1 cellular context compared by ENCODE assay signal in genomic region chr17:40281663-40282062, GRCh38.
TF ChIP-seq lines count a peak whose summit lies in the region.

No MANE protein-coding gene starts in this region.

TF ChIP-seq in SK-N-SH, 30 proteins besides CTCF, POLR2A, EP300 and RAD21 (continued from another document):
- TF ChIP-seq REST (IDR thresholded peaks at IDR 0.05; ENCODE audit: low read depth, low read length) = no peak
- TF ChIP-seq TEAD4 (IDR thresholded peaks at IDR 0.05; ENCODE audit: borderline replicate concordance, insufficient read depth) = no peak
- TF ChIP-seq MAX (IDR thresholded peaks at IDR 0.05; ENCODE audit: low read depth) = no peak
- no peak for TF ChIP-seq SMC3 (IDR thresholded peaks at IDR 0.05; ENCODE audit: low read depth, low read length)
